Comparison of ENCODE assay signal across 21 cellular contexts in the genomic region with DNA sequence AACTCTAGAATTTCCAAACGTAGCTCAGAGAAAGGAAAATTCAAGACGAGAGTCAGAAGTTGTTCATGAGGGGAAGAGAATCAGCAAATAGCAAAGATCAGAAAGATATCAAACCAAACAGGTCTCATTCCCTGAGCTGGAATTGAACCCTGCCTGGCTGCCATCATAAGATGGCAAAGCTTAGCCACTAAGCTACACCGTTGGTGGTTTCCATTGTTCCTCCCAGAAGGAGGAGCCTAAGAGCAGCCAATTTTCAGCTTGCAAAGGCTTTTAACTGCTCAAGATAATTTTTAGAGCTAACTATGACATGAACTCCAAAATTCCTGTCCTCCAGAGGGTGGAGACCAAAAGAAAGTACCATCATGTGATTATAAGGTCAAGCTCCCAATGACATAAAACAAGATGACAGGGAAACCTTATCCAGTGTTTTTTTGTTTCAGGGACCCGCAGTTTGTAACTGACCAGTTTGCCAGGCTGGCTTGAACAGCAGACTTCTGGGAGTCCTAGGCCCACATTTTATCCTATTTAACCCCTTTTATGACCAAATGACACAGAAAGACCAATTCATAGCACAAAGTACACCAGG.
"Had no signal": no experiment of that assay in that cellular context is flagged by ENCODE, and none has a peak within 500 bp of the region (broad histone marks: within the 10 kb centered on the region; RNA-seq: fewer than 3 reads in every experiment).

No MANE protein-coding gene starts in this region.

- H3K27ac Mint-ChIP-seq: activated CD4-positive, alpha-beta memory T cell treated with anti-CD3 and anti-CD28 coated beads, Interleukin-2, amount 10 ng/mL, durations not matched to agents 7 days and 5 days; activated CD4-positive, alpha-beta T cell treated with anti-CD3 and anti-CD28 coated beads for 36 hours; activated naive CD4-positive, alpha-beta T cell treated with anti-CD3 and anti-CD28 coated beads, Interleukin-2, amount 10 ng/mL, durations not matched to agents 7 days and 5 days; activated naive CD8-positive, alpha-beta T cell treated with anti-CD3 and anti-CD28 coated beads for 36 hours; activated T-helper 17 cell treated with anti-CD3 and anti-CD28 coated beads, Interleukin-2, amount 50 U/mL, for 72 hours had no signal

- H3K9me3 Mint-ChIP-seq: activated CD4-positive, alpha-beta memory T cell treated with anti-CD3 and anti-CD28 coated beads, Interleukin-2, amount 10 ng/mL, durations not matched to agents 7 days and 5 days; activated naive CD4-positive, alpha-beta T cell treated with anti-CD3 and anti-CD28 coated beads, Interleukin-2, amount 10 ng/mL, durations not matched to agents 7 days and 5 days; activated naive CD8-positive, alpha-beta T cell treated with anti-CD3 and anti-CD28 coated beads for 36 hours; activated T-helper 17 cell treated with anti-CD3 and anti-CD28 coated beads, Interleukin-2, amount 50 U/mL, for 72 hours had no signal

- H3K4me3 Mint-ChIP-seq: activated CD4-positive, alpha-beta memory T cell treated with anti-CD3 and anti-CD28 coated beads, Interleukin-2, amount 10 ng/mL, durations not matched to agents 7 days and 5 days; activated CD4-positive, alpha-beta T cell treated with anti-CD3 and anti-CD28 coated beads for 36 hours; activated naive CD4-positive, alpha-beta T cell treated with anti-CD3 and anti-CD28 coated beads, Interleukin-2, amount 10 ng/mL, durations not matched to agents 7 days and 5 days; activated naive CD8-positive, alpha-beta T cell treated with anti-CD3 and anti-CD28 coated beads for 36 hours; activated T-helper 17 cell treated with anti-CD3 and anti-CD28 coated beads, Interleukin-2, amount 50 U/mL, for 72 hours had no signal

- H3K36me3 Mint-ChIP-seq: activated naive CD4-positive, alpha-beta T cell treated with anti-CD3 and anti-CD28 coated beads, Interleukin-2, amount 10 ng/mL, durations not matched to agents 7 days and 5 days; activated naive CD8-positive, alpha-beta T cell treated with anti-CD3 and anti-CD28 coated beads for 36 hours had no signal

- H3K27ac ChIP-seq: VCaP had no signal

- DNase-seq: activated CD4-positive, alpha-beta memory T cell treated with anti-CD3 and anti-CD28 coated beads, Interleukin-2, amount 10 ng/mL, durations not matched to agents 7 days and 5 days; activated CD4-positive, alpha-beta T cell treated with anti-CD3 and anti-CD28 coated beads for 36 hours; activated CD4-positive, alpha-beta T cell treated with anti-CD3 and anti-CD28 coated beads, Interleukin-2, amount 50 U/mL, for 1 hour; activated gamma-delta T cell treated with Interleukin-2 at 50 U/mL for 16 hours; activated naive CD4-positive, alpha-beta T cell treated with anti-CD3 and anti-CD28 coated beads, Interleukin-2, amount 10 ng/mL, durations not matched to agents 7 days and 5 days; activated naive CD8-positive, alpha-beta T cell treated with anti-CD3 and anti-CD28 coated beads for 36 hours; activated T-cell treated with anti-CD3 and anti-CD28 coated beads for 4 hours; activated T-cell treated with anti-CD3 and anti-CD28 coated beads, Interleukin-2, amount 50 U/mL, for 48 hours; cerebellar nuclear complex; IMR-90; NCI-H1092; NCI-H1417; NCI-H2029; NCI-H2107; NCI-H510A treated with DMSO at 0.1 percent for 48 hours; NCI-H69; PC-3; SHP77 treated with DMSO at 0.1 percent for 48 hours; T-helper 1 cell had no signal

- ATAC-seq: activated CD4-positive, alpha-beta T cell treated with anti-CD3 and anti-CD28 coated beads for 36 hours; activated T-helper 17 cell treated with anti-CD3 and anti-CD28 coated beads, Interleukin-2, amount 50 U/mL, for 72 hours; PC-3 had no signal

- H3K4me1 Mint-ChIP-seq: activated CD4-positive, alpha-beta memory T cell treated with anti-CD3 and anti-CD28 coated beads, Interleukin-2, amount 10 ng/mL, durations not matched to agents 7 days and 5 days; activated CD4-positive, alpha-beta T cell treated with anti-CD3 and anti-CD28 coated beads for 36 hours; activated naive CD4-positive, alpha-beta T cell treated with anti-CD3 and anti-CD28 coated beads, Interleukin-2, amount 10 ng/mL, durations not matched to agents 7 days and 5 days; activated naive CD8-positive, alpha-beta T cell treated with anti-CD3 and anti-CD28 coated beads for 36 hours; activated T-helper 17 cell treated with anti-CD3 and anti-CD28 coated beads, Interleukin-2, amount 50 U/mL, for 72 hours had no signal
